18 cellular contexts compared by ENCODE assay signal in genomic region chr13:50179977-50180376, GRCh38.
"Had no signal": no experiment of that assay in that cellular context is flagged by ENCODE, and none has a peak within 500 bp of the region (broad histone marks: within the 10 kb centered on the region; RNA-seq: fewer than 3 reads in every experiment).

No MANE protein-coding gene starts in this region.

- DNase-seq: KBM-7, NCI-H1048, NCI-H1105, NCI-H1417, NCI-H1436 treated with DMSO at 0.1 percent for 48 hours, NCI-H1694, NCI-H187 treated with DMSO at 0.1 percent for 48 hours, NCI-H2029 treated with DMSO at 0.1 percent for 48 hours, NCI-H2227 treated with DMSO at 0.1 percent for 48 hours, NCI-H524 treated with DMSO at 0.1 percent for 48 hours, NCI-H69, NCI-H774, PC-3, SHP77, SK-N-SH, SW 1271, T-cell had no signal

- H3K9me3 ChIP-seq: SK-N-SH had no signal

- H3K27ac ChIP-seq: RWPE1 had no signal
